ENCODE assay signal across 8 cellular contexts in genomic region chr19:5977785-5978605, GRCh38. TPM values are rescaled to one million over a fixed set of nuclear protein-coding genes. Genes with fewer than 3 reads are reported as not detected.
DNase-seq lines count a peak whose midpoint lies in the region; ATAC-seq and TF ChIP-seq lines count a peak whose summit lies in the region.

A gene with protein sequence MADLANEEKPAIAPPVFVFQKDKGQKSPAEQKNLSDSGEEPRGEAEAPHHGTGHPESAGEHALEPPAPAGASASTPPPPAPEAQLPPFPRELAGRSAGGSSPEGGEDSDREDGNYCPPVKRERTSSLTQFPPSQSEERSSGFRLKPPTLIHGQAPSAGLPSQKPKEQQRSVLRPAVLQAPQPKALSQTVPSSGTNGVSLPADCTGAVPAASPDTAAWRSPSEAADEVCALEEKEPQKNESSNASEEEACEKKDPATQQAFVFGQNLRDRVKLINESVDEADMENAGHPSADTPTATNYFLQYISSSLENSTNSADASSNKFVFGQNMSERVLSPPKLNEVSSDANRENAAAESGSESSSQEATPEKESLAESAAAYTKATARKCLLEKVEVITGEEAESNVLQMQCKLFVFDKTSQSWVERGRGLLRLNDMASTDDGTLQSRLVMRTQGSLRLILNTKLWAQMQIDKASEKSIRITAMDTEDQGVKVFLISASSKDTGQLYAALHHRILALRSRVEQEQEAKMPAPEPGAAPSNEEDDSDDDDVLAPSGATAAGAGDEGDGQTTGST (minus strand): TSS chr19:5978140. CDS start chr19:5978082, 58 bp downstream.

- DNase-seq in BE2C (peak; percentile 100), GM19240 (ENCODE audit: insufficient read length, low spot score) (peak; percentile 99), NCI-H526 (lab: John Stamatoyannopoulos, UW) (peak; percentile 85 to 97), coronary artery (ENCODE audit: low spot score) (peak; percentile 99), left colon (peak; percentile 99)
- peak; percentile 100 for DNase-seq in activated CD4-positive, alpha-beta T cell treated with anti-CD3 and anti-CD28 coated beads, Interleukin-2, amount 10 ng/mL, durations not matched to agents 24 days and 14 days
- peak; percentile 99 for DNase-seq in stimulated activated CD4-positive, alpha-beta T cell treated with anti-CD3 and anti-CD28 coated beads, Interleukin-1b, Interleukin-23, amount 100 ng/mL, for 48 hours

- H3K27me3 Mint-ChIP-seq in activated CD4-positive, alpha-beta T cell treated with anti-CD3 and anti-CD28 coated beads, Interleukin-2, amount 10 ng/mL, durations not matched to agents 24 days and 14 days: no peaks in the 10 kb centered on the region

- H3K27ac Mint-ChIP-seq in activated CD4-positive, alpha-beta T cell treated with anti-CD3 and anti-CD28 coated beads, Interleukin-2, amount 10 ng/mL, durations not matched to agents 24 days and 14 days: peak within 1 kb of the TSS; percentile 93

- no peaks in the 10 kb centered on the region; the same call in 1 of the 2 replicates for H3K4me1 ChIP-seq in BE2C

- peak within 1 kb of the TSS; percentile 94 for H3K4me3 Mint-ChIP-seq in activated CD4-positive, alpha-beta T cell treated with anti-CD3 and anti-CD28 coated beads, Interleukin-2, amount 10 ng/mL, durations not matched to agents 24 days and 14 days

- H3K36me3 Mint-ChIP-seq in activated CD4-positive, alpha-beta T cell treated with anti-CD3 and anti-CD28 coated beads, Interleukin-2, amount 10 ng/mL, durations not matched to agents 24 days and 14 days (ENCODE audit: low read depth): peaks cover 30% of the 10 kb centered on the region

- H3K4me1 Mint-ChIP-seq in activated CD4-positive, alpha-beta T cell treated with anti-CD3 and anti-CD28 coated beads, Interleukin-2, amount 10 ng/mL, durations not matched to agents 24 days and 14 days: peaks cover 55% of the 10 kb centered on the region

- intact Hi-C loops in activated CD4-positive, alpha-beta T cell treated with anti-CD3 and anti-CD28 coated beads, Interleukin-2, amount 10 ng/mL, durations not matched to agents 24 days and 14 days (cut with micrococcal nuclease): loop anchor here (1.0 to 5.0 kb wide), 5 partner anchors 10 to 176 kb away; partner anchors contain the start of genes RFX2 and VMAC
- intact Hi-C loops in left colon (cut with DNase I, micrococcal nuclease): no loop called here

- H3K4me3 ChIP-seq in BE2C (ENCODE audit: low read depth, low read length) (peak within 1 kb of the TSS; percentile 93), coronary artery (peak within 1 kb of the TSS; percentile 90)

- no peaks in the 10 kb centered on the region for H3K9me3 Mint-ChIP-seq in activated CD4-positive, alpha-beta T cell treated with anti-CD3 and anti-CD28 coated beads, Interleukin-2, amount 10 ng/mL, durations not matched to agents 24 days and 14 days

- H3K27me3 ChIP-seq in BE2C: no peaks in the 10 kb centered on the region

- H3K9me3 ChIP-seq in BE2C: no peaks in the 10 kb centered on the region

- no peak for TF ChIP-seq CTCF in BE2C (IDR thresholded peaks at IDR 0.05; ENCODE audit: low read depth, low read length)
- TF ChIP-seq CTCF in coronary artery (IDR thresholded peaks at IDR 0.05): no peak

- ATAC-seq in HG03460 (IDR thresholded peaks at IDR 0.05; ENCODE audit: unreplicated experiment) (peak; percentile 81), left colon (peak; percentile 91)

- peak within 1 kb of the TSS; percentile 90 to 94 for H3K27ac ChIP-seq in coronary artery

- H3K36me3 ChIP-seq in BE2C: peaks cover 21% of the 10 kb centered on the region

RNA-seq across cellular contexts. Expression of the gene that starts here (rescaled TPM):
- 210 TPM for polyA plus RNA-seq in BE2C (2012; ENCODE audit: insufficient read depth, insufficient read length, low read depth)
- 105 and 114 TPM in 2 replicates for total RNA-seq in activated CD4-positive, alpha-beta T cell treated with anti-CD3 and anti-CD28 coated beads, Interleukin-2, amount 10 ng/mL, durations not matched to agents 24 days and 14 days
- 10 to 100 TPM; 44.2 to 50.3 TPM for total RNA-seq in left colon

Comparison
In these comparisons a context has a peak if more than half of its experiments do, and no peak if none do; other contexts are left out.
1. Peak in every context shown above with its lines: DNase-seq, ATAC-seq, H3K4me3 ChIP-seq and H3K27ac ChIP-seq.